Comparison of ENCODE assay signal across 1 cellular context in genomic region chr11:101516546-101516945, GRCh38.
TF ChIP-seq lines count a peak whose summit lies in the region.

No MANE protein-coding gene starts in this region.

TF ChIP-seq in GM23338, 12 proteins besides CTCF, POLR2A, EP300 and RAD21 (continued from another document):
- TF ChIP-seq REST (IDR thresholded peaks at IDR 0.05; ENCODE audit: unreplicated experiment): no peak
